ENCODE assay signal across 26 cellular contexts in the genomic region with DNA sequence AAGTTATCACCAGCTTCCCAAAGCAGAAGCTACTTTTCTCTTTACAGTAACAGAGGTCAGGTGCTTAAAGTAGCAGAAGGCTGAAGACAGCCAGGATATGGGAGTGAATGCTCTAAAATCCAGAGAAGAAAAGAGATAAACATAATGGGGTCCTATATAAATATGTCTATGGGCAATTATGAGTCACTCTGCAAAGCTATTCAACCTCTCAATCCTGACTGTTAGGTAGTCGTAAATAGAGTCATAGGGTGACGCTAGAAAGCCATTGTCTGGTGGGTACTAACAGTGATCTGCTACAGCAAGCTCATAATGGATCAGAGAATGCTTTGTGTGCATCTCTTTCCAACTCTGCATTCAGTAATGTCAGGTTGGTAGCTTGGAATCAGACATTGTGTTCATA. TPM values are rescaled to one million over a fixed set of nuclear protein-coding genes. Genes with fewer than 3 reads are reported as not detected.
DNase-seq lines count a peak whose midpoint lies in the region; FAIRE-seq and TF ChIP-seq lines count a peak whose summit lies in the region.
"Had no signal": no experiment of that assay in that cellular context is flagged by ENCODE, and none has a peak within 500 bp of the region (broad histone marks: within the 10 kb centered on the region; RNA-seq: fewer than 3 reads in every experiment).

No MANE protein-coding gene starts in this region.

- no peak for TF ChIP-seq POLR2A in H1 (IDR thresholded peaks at IDR 0.05; ENCODE audit: control extremely low read depth in 1 of 2, low read depth in 2 of 2, low read length in 2 of 2)
- TF ChIP-seq POLR2A in sigmoid colon (IDR thresholded peaks at IDR 0.05): no peak

- no peaks in the 10 kb centered on the region for H3K36me3 Mint-ChIP-seq in nephron progenitor cell (ENCODE audit: low read depth)
- H3K36me3 Mint-ChIP-seq: natural killer cell treated with Interleukin-12 subunit alpha and Interleukin-12 subunit beta and Interleukin-15 and Interleukin-18, amount 100 ng/mL, for 72 hours had no signal

- no peak for TF ChIP-seq RAD21 in H1 (IDR thresholded peaks at IDR 0.05 in 1 of 2, conservative IDR thresholded peaks at IDR 0.05 in 1 of 2; ENCODE audit: low read depth in 2 of 2, low read length in 2 of 2)

- no peaks in the 10 kb centered on the region for H3K27me3 Mint-ChIP-seq in nephron progenitor cell (ENCODE audit: low read depth, poor library complexity)
- H3K27me3 Mint-ChIP-seq: activated CD4-positive, alpha-beta T cell treated with anti-CD3 and anti-CD28 coated beads, Interleukin-2, amount 10 ng/mL, durations not matched to agents 24 days and 14 days; dendritic cell treated with granulocyte-macrophage colony-stimulating factor and Interleukin-4, amounts not matched to agents 40 ng/mL and 50 ng/mL, for 4 days had no signal

- H3K4me1 ChIP-seq in H1 (replicated peaks in 1 of 4; ENCODE audit: control insufficient read depth in 3 of 4, insufficient read depth in 4 of 4, low read length in 3 of 4): peaks cover 0 to 5% (median 0%) of the 10 kb centered on the region in 4 experiments; a peak in 1 of 7 replicates
- H3K4me1 ChIP-seq in sigmoid colon: peaks cover 0 to 63% (median 43%) of the 10 kb centered on the region in 4 donors
- H3K4me1 ChIP-seq: Caco-2, parathyroid adenoma, right atrium auricular region had no signal

- H4K8ac ChIP-seq in H1 (ENCODE audit: extremely low read depth, insufficient read depth, low read length): no peak overlapping the region

- no peak overlapping the region for H2AK5ac ChIP-seq in H1 (ENCODE audit: low read depth, low read length)

- POLR2A ChIA-PET in H1 (lab: Charles Lee; ENCODE audit: partially characterized antibody): no interaction called here

- H3K27me3 ChIP-seq in H1 (replicated peaks in 1 of 4; ENCODE audit: control insufficient read depth in 3 of 4, extremely low read depth in 1 of 4, insufficient read depth in 3 of 4, low read length in 3 of 4) (no peaks in the 10 kb centered on the region), sigmoid colon (no peaks in the 10 kb centered on the region)
- H3K27me3 ChIP-seq: BLaER1 treated with 17β-estradiol and CSF1 and Interleukin-3, amounts not matched to agents 10 nM and 100 nM; right atrium auricular region had no signal

- H3K4ac ChIP-seq in H1 (replicated peaks; ENCODE audit: insufficient read length, low read depth, low read length): no peak overlapping the region

- DNase-seq in ELR (ENCODE audit: low read depth) (peak; percentile 10), NCI-H1436 treated with DMSO at 0.1 percent for 48 hours (lab: John Stamatoyannopoulos, UW) (peak; percentile 4), H1 (ENCODE audit: low read depth in 1 of 2, low spot score in 2 of 2) (no peak), sigmoid colon (no peak), nephron progenitor cell (no peak), UCSD-AML1 (lab: John Stamatoyannopoulos, UW; ENCODE audit: unreplicated experiment) (no peak)
- DNase-seq in activated effector memory CD4-positive, alpha-beta T cell treated with Interleukin-2 at 50 U/mL for 16 hours: no peak
- DNase-seq: activated CD4-positive, alpha-beta T cell treated with anti-CD3 and anti-CD28 coated beads, Interleukin-2, amount 10 ng/mL, durations not matched to agents 24 days and 14 days; activated gamma-delta T cell treated with Interleukin-2 at 50 U/mL for 16 hours; activated T-cell treated with anti-CD3 and anti-CD28 coated beads, Interleukin-2, amount 50 U/mL, for 24 hours; Caco-2; caudate nucleus; hypothalamus; NCI-H1694; NCI-H2227 treated with DMSO at 0.1 percent for 48 hours; PC-9; SHP77; T-helper 9 cell; trophoblast cell had no signal

- H3K23me2 ChIP-seq in H1 (ENCODE audit: low read depth, low read length): no peaks in the 10 kb centered on the region

- no peak overlapping the region for H2BK120ac ChIP-seq in H1 (replicated peaks; ENCODE audit: low read depth, low read length)

- H4K91ac ChIP-seq in H1 (replicated peaks; ENCODE audit: insufficient read length, low read length): no peak overlapping the region

- H3K27ac Mint-ChIP-seq in nephron progenitor cell: no peak overlapping the region
- H3K27ac Mint-ChIP-seq: activated CD4-positive, alpha-beta T cell treated with anti-CD3 and anti-CD28 coated beads, Interleukin-2, amount 10 ng/mL, durations not matched to agents 24 days and 14 days; activated T-cell treated with anti-CD3 and anti-CD28 coated beads, Interleukin-2, amount 50 U/mL, for 24 hours; dendritic cell treated with granulocyte-macrophage colony-stimulating factor and Interleukin-4, amounts not matched to agents 40 ng/mL and 50 ng/mL, for 4 days; natural killer cell treated with Interleukin-12 subunit alpha and Interleukin-12 subunit beta and Interleukin-15 and Interleukin-18, amount 100 ng/mL, for 72 hours had no signal

- peaks cover 6% of the 10 kb centered on the region for H3K4me1 Mint-ChIP-seq in nephron progenitor cell
- H3K4me1 Mint-ChIP-seq: activated CD4-positive, alpha-beta T cell treated with anti-CD3 and anti-CD28 coated beads, Interleukin-2, amount 10 ng/mL, durations not matched to agents 24 days and 14 days had no signal

- H4K20me1 ChIP-seq in H1 (replicated peaks in 1 of 2; ENCODE audit: control insufficient read depth in 1 of 2, insufficient read depth in 2 of 2, low read length in 2 of 2): no peaks in the 10 kb centered on the region
- H4K20me1 ChIP-seq: BLaER1 treated with 17β-estradiol and CSF1 and Interleukin-3, amounts not matched to agents 10 nM and 100 nM had no signal

- H3K4me3 ChIP-seq in H1 (ENCODE audit: extremely low read depth in 1 of 4, insufficient read depth in 2 of 4, low read depth in 3 of 4, low read length in 4 of 4): no peak overlapping the region
- no peak overlapping the region for H3K4me3 ChIP-seq in sigmoid colon
- H3K4me3 ChIP-seq: BLaER1 treated with 17β-estradiol and CSF1 and Interleukin-3, amounts not matched to agents 10 nM and 100 nM; PC-9; right atrium auricular region had no signal

- peaks cover 4% of the 10 kb centered on the region for H3K9me3 Mint-ChIP-seq in nephron progenitor cell
- H3K9me3 Mint-ChIP-seq: activated CD4-positive, alpha-beta T cell treated with anti-CD3 and anti-CD28 coated beads, Interleukin-2, amount 10 ng/mL, durations not matched to agents 24 days and 14 days; activated T-cell treated with anti-CD3 and anti-CD28 coated beads, Interleukin-2, amount 50 U/mL, for 24 hours; dendritic cell treated with granulocyte-macrophage colony-stimulating factor and Interleukin-4, amounts not matched to agents 40 ng/mL and 50 ng/mL, for 4 days; natural killer cell treated with Interleukin-12 subunit alpha and Interleukin-12 subunit beta and Interleukin-15 and Interleukin-18, amount 100 ng/mL, for 72 hours had no signal

- no peak overlapping the region for H2BK5ac ChIP-seq in H1 (ENCODE audit: low read depth, low read length)

- H3K36me3 ChIP-seq in H1 (ENCODE audit: control insufficient read depth in 2 of 4, insufficient read depth in 4 of 4, low read length in 3 of 4) (no peaks in the 10 kb centered on the region), sigmoid colon (no peaks in the 10 kb centered on the region)
- H3K36me3 ChIP-seq: BLaER1 treated with 17β-estradiol and CSF1 and Interleukin-3, amounts not matched to agents 10 nM and 100 nM; right atrium auricular region had no signal

- FAIRE-seq in H1 (lab: Jason Lieb, UNC): peak; percentile 48
- FAIRE-seq: astrocyte had no signal

- H3K27ac ChIP-seq in H1 (ENCODE audit: low read depth, low read length) (no peak overlapping the region), sigmoid colon (peak overlapping the region; percentile 59 to 74 (median 70))
- H3K27ac ChIP-seq: BLaER1 treated with 17β-estradiol and CSF1 and Interleukin-3, amounts not matched to agents 10 nM and 100 nM; KMS-11; parathyroid adenoma; PC-9; right atrium auricular region had no signal

- no peak overlapping the region for H3K14ac ChIP-seq in H1 (ENCODE audit: insufficient read length)

- H4K5ac ChIP-seq in H1 (ENCODE audit: insufficient read length, low read depth, low read length): no peak overlapping the region

- 0 out of 2 replicates have a peak overlapping the region, but pooled peaks have one; percentile 65 for H2AFZ ChIP-seq in H1 (ENCODE audit: low read length)
- H2AFZ ChIP-seq: parathyroid adenoma, PC-9 had no signal

- no peaks in the 10 kb centered on the region for H3K79me1 ChIP-seq in H1 (ENCODE audit: low read depth, low read length)

- H3K9ac ChIP-seq in H1 (replicated peaks in 1 of 4; ENCODE audit: extremely low read depth in 1 of 4, low read depth in 3 of 4, low read length in 3 of 4): no peak overlapping the region
- H3K9ac ChIP-seq: BLaER1 treated with 17β-estradiol and CSF1 and Interleukin-3, amounts not matched to agents 10 nM and 100 nM; KMS-11; parathyroid adenoma had no signal

- CTCF ChIA-PET in H1 (lab: Charles Lee; ENCODE audit: partially characterized antibody): interaction anchor here (1.4 kb wide), 1 partner anchor 10 kb away, joined by 4 read pairs; no protein-coding TSS in a partner anchor

- TF ChIP-seq EP300 in H1 (IDR thresholded peaks at IDR 0.05; ENCODE audit: borderline replicate concordance in 1 of 2, low read depth in 2 of 2, low read length in 2 of 2) (no peak), sigmoid colon (IDR thresholded peaks at IDR 0.05) (no peak)

- H3K79me2 ChIP-seq in H1 (ENCODE audit: control insufficient read depth in 1 of 2, insufficient read depth in 2 of 2, low read length in 2 of 2): no peaks in the 10 kb centered on the region
- H3K79me2 ChIP-seq: parathyroid adenoma had no signal

- WGBS in H1 (ENCODE audit: extremely low coverage in 1 of 2, insufficient coverage in 1 of 2, insufficient read length in 1 of 2, insufficient replicate concordance in 2 of 2, low coverage in 1 of 2, low lambda C conversion rate in 2 of 2, missing lambda C conversion rate in 1 of 2), 2 experiments: 97% methylated on average over 2 of the region's 2 CpGs; no CpG with 5 or more reads in 1 of the 2 experiments
- 33 to 56% methylated on average over 2 of the region's 2 CpGs for WGBS in sigmoid colon, 2 donors

- no peaks in the 10 kb centered on the region; a peak in 2 of 4 replicates for H3K9me3 ChIP-seq in H1 (ENCODE audit: insufficient read depth in 2 of 2, low read depth in 1 of 2, low read length in 1 of 2)
- no peaks in the 10 kb centered on the region for H3K9me3 ChIP-seq in sigmoid colon
- H3K9me3 ChIP-seq: BLaER1 treated with 17β-estradiol and CSF1 and Interleukin-3, amounts not matched to agents 10 nM and 100 nM; Caco-2; right atrium auricular region had no signal

- intact Hi-C loops in sigmoid colon (cut with DNase I): loop anchor here (5.0 kb wide), 1 partner anchor 210 kb away; no protein-coding TSS in a partner anchor

- no peak overlapping the region for H2BK12ac ChIP-seq in H1 (ENCODE audit: low read depth, low read length)

- H2BK15ac ChIP-seq in H1 (ENCODE audit: low read length): no peak overlapping the region

- TF ChIP-seq CTCF in H1 (IDR thresholded peaks at IDR 0.05; ENCODE audit: control extremely low read depth in 1 of 3, insufficient read depth in 1 of 3, low read depth in 1 of 3, low read length in 3 of 3): no peak
- TF ChIP-seq CTCF in sigmoid colon (IDR thresholded peaks at IDR 0.05): no peak
- TF ChIP-seq CTCF in nephron progenitor cell (IDR thresholded peaks at IDR 0.05): no peak

- no peak overlapping the region for H3K23ac ChIP-seq in H1 (ENCODE audit: insufficient read length)

- H3K4me3 Mint-ChIP-seq in nephron progenitor cell: no peak overlapping the region
- H3K4me3 Mint-ChIP-seq: activated CD4-positive, alpha-beta T cell treated with anti-CD3 and anti-CD28 coated beads, Interleukin-2, amount 10 ng/mL, durations not matched to agents 24 days and 14 days; activated T-cell treated with anti-CD3 and anti-CD28 coated beads, Interleukin-2, amount 50 U/mL, for 24 hours; dendritic cell treated with granulocyte-macrophage colony-stimulating factor and Interleukin-4, amounts not matched to agents 40 ng/mL and 50 ng/mL, for 4 days; natural killer cell treated with Interleukin-12 subunit alpha and Interleukin-12 subunit beta and Interleukin-15 and Interleukin-18, amount 100 ng/mL, for 72 hours had no signal

- no peak overlapping the region for H3K18ac ChIP-seq in H1 (ENCODE audit: extremely low read depth, low read length)

- no peak overlapping the region for H3K4me2 ChIP-seq in H1 (ENCODE audit: insufficient read depth in 1 of 2, low read depth in 2 of 2, low read length in 2 of 2)
- H3K4me2 ChIP-seq: BLaER1 treated with 17β-estradiol and CSF1 and Interleukin-3, amounts not matched to agents 10 nM and 100 nM; KMS-11; PC-9 had no signal

- no peak overlapping the region for H2BK20ac ChIP-seq in H1 (ENCODE audit: low read length)

- no peak overlapping the region for H3K56ac ChIP-seq in H1 (replicated peaks; ENCODE audit: insufficient read length, low read depth, low read length)

RNA-seq across cellular contexts. Expression of a gene that starts 53.5 kb away (rescaled TPM):
- 29.5 and 32.4 TPM in 2 replicates for total RNA-seq in H1 (2021; fragmentation: NEBNext Ultra II Directional; extraction: Animal tissue kit (Norgen Biotek cat#: 25700))
- 3.4 and 5.6 TPM in 2 replicates for polyA plus RNA-seq in H1 (2011; rRNA removed)
- polyA plus RNA-seq in H1 (2011; cell fraction: cytosol; rRNA removed): 8.1 TPM
- 10.9 TPM for polyA plus RNA-seq in H1 (2011; cell fraction: nucleus; rRNA removed)
- polyA plus RNA-seq in H1 (2012, experiment 1 of 2): 6.9 to 13.7 TPM (median 12.9 TPM) in 4 replicates
- 0.59 TPM for polyA plus RNA-seq in H1 (2012, experiment 2 of 2)
- 11.6 TPM for polyA plus RNA-seq in H1 (2013, experiment 1 of 2)
- polyA plus RNA-seq in H1 (2013, experiment 2 of 2): 12.1 TPM
- 55.2 and 66.1 TPM in 2 replicates for polyA minus RNA-seq in H1 (2011; rRNA and poly(A)+ RNA removed)
- polyA minus RNA-seq in H1 (2011; cell fraction: cytosol; rRNA and poly(A)+ RNA removed): 26.3 TPM
- polyA minus RNA-seq in H1 (2011; cell fraction: nucleus; rRNA and poly(A)+ RNA removed): 114 TPM
- total RNA-seq in sigmoid colon: 100 to 1,000 TPM; 138 to 209 (median 149) TPM
- polyA plus RNA-seq in sigmoid colon: 1 to 10 TPM; 5.5 to 9.0 (median 7.4) TPM
- total RNA-seq: activated CD4-positive, alpha-beta T cell treated with anti-CD3 and anti-CD28 coated beads, Interleukin-2, amount 10 ng/mL, durations not matched to agents 24 days and 14 days had no signal

Comparison
In these comparisons a context has a peak if more than half of its experiments do, and no peak if none do; other contexts are left out.
1. DNase-seq: peak in ELR (single experiment) and NCI-H1436 treated with DMSO at 0.1 percent for 48 hours (single experiment); none in H1 (0 of 2), sigmoid colon (single experiment), activated effector memory CD4-positive, alpha-beta T cell treated with Interleukin-2 at 50 U/mL for 16 hours (single experiment), nephron progenitor cell (single experiment) and UCSD-AML1 (single experiment).